ENCODE assay signal across 8 cellular contexts in the genomic region with DNA sequence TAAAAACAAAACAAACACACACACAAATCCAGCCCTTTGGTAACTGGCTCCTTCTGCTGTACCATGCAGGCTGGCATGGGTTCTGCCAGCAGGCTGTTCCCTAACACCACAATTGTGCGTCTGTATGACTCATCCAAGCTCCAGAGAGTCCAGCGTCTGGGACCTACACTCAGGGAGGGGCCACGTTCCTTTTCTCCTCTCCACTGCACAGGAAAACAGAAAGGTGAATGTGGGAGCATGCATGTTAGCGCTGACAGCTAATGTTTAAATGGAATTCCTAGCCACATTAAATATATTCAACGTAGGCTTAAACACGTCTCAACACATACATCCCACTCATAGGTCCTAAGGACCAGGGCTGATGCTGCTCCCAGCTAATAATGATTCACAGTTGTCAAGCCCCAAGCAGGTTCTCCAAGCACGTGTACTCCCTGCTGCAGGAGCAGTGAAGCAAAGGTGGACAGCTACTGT. TPM values are rescaled to one million over a fixed set of nuclear protein-coding genes. Genes with fewer than 3 reads are reported as not detected.
A peak's percentile ranks its signal among the peaks of the same experiment; 100 is the strongest.
DNase-seq lines count a peak whose midpoint lies in the region; ATAC-seq, FAIRE-seq and TF ChIP-seq lines count a peak whose summit lies in the region.

No MANE protein-coding gene starts in this region.

- H3K27ac ChIP-seq in GM23248 (peak overlapping the region; percentile 7; the same call in 1 of the 2 replicates), PC-9 (no peak overlapping the region), endothelial cell of umbilical vein (ENCODE audit: insufficient read depth, low read depth, low read length) (no peak overlapping the region), mucosa of rectum (ENCODE audit: low read depth in 2 of 2, low read length in 2 of 2) (peak overlapping the region; percentile 36 to 72)

- no peaks in the 10 kb centered on the region for H3K27me3 ChIP-seq in GM23248 (replicated peaks; ENCODE audit: insufficient read depth)
- H3K27me3 ChIP-seq in PC-9 (ENCODE audit: insufficient read depth, low read depth), result no peaks in the 10 kb centered on the region
- no peaks in the 10 kb centered on the region for H3K27me3 ChIP-seq in endothelial cell of umbilical vein (ENCODE audit: control insufficient read depth in 2 of 2, insufficient read depth in 2 of 2, low read length in 2 of 2)
- H3K27me3 ChIP-seq in mucosa of rectum (ENCODE audit: control insufficient read depth in 2 of 2, insufficient read depth in 2 of 2, low read length in 2 of 2), result no peaks in the 10 kb centered on the region

- H3F3A ChIP-seq in GM23248 (ENCODE audit: insufficient read depth) (peaks cover 7% of the 10 kb centered on the region), PC-9 (ENCODE audit: insufficient read depth, low read depth) (peaks cover 9% of the 10 kb centered on the region; the same call in 1 of the 2 replicates)

- ATAC-seq in GM19463 (IDR thresholded peaks at IDR 0.05; ENCODE audit: unreplicated experiment) (no peak), GM19452 (IDR thresholded peaks at IDR 0.05; ENCODE audit: unreplicated experiment) (no peak), GM21423 (IDR thresholded peaks at IDR 0.05; ENCODE audit: unreplicated experiment) (no peak)

- H4K20me1 ChIP-seq in GM23248 (ENCODE audit: insufficient read depth) (no peaks in the 10 kb centered on the region), PC-9 (ENCODE audit: insufficient read depth) (no peaks in the 10 kb centered on the region), endothelial cell of umbilical vein (replicated peaks; ENCODE audit: control insufficient read depth, extremely low read depth, insufficient read depth, low read length) (no peaks in the 10 kb centered on the region)

- no peak overlapping the region for H3K4me2 ChIP-seq in GM23248 (ENCODE audit: unreplicated experiment)
- H3K4me2 ChIP-seq in PC-9, result no peak overlapping the region
- H3K4me2 ChIP-seq in endothelial cell of umbilical vein (ENCODE audit: insufficient read depth, low read length), result no peak overlapping the region

- no peak overlapping the region for H3K4me3 ChIP-seq in GM23248
- H3K4me3 ChIP-seq in PC-9, result no peak overlapping the region
- H3K4me3 ChIP-seq in endothelial cell of umbilical vein (replicated peaks in 1 of 3; ENCODE audit: insufficient read depth in 1 of 3, low read depth in 1 of 3, low read length in 3 of 3), result no peak overlapping the region
- H3K4me3 ChIP-seq in mucosa of rectum (ENCODE audit: low read length in 2 of 2), result no peak overlapping the region

- DNase-seq in GM23248 (peak; percentile 95), PC-9 (peak; percentile 61 to 78), endothelial cell of umbilical vein (ENCODE audit: low read depth, low spot score) (peak; percentile 83), NCI-H1048 (lab: John Stamatoyannopoulos, UW) (no peak)

- TF ChIP-seq CTCF in PC-9 (conservative IDR thresholded peaks at IDR 0.05), result peak; percentile 79
- TF ChIP-seq CTCF in endothelial cell of umbilical vein (IDR thresholded peaks at IDR 0.05; ENCODE audit: extremely low read depth in 1 of 2, insufficient read depth in 1 of 2, low read depth in 1 of 2, low read length in 2 of 2), result peak; percentile 74 to 77

- peak; percentile 91 for FAIRE-seq in endothelial cell of umbilical vein (lab: Jason Lieb, UNC)

- H3K79me2 ChIP-seq in GM23248 (ENCODE audit: insufficient read depth) (no peaks in the 10 kb centered on the region), PC-9 (ENCODE audit: low read depth) (no peaks in the 10 kb centered on the region), endothelial cell of umbilical vein (ENCODE audit: control insufficient read depth, insufficient read depth, low read length) (no peaks in the 10 kb centered on the region)

- no peaks in the 10 kb centered on the region for H3K36me3 ChIP-seq in GM23248 (ENCODE audit: low read depth)
- H3K36me3 ChIP-seq in PC-9 (ENCODE audit: low read depth), result no peaks in the 10 kb centered on the region
- peaks cover 0 to 1% of the 10 kb centered on the region in 2 experiments for H3K36me3 ChIP-seq in endothelial cell of umbilical vein (ENCODE audit: control insufficient read depth in 2 of 2, extremely low read depth in 1 of 2, insufficient read depth in 2 of 2, low read length in 2 of 2)
- H3K36me3 ChIP-seq in mucosa of rectum (ENCODE audit: control insufficient read depth in 2 of 2, insufficient read depth in 2 of 2, low read length in 2 of 2), result peaks cover 5 to 16% of the 10 kb centered on the region in 2 donors

- intact Hi-C loops in PC-9 (cut with micrococcal nuclease; ENCODE audit: unreplicated experiment), result loop anchor here (1.0 to 5.0 kb wide), 6 partner anchors 53 to 389 kb away; no protein-coding TSS in a partner anchor
- intact Hi-C loops in endothelial cell of umbilical vein (cut with micrococcal nuclease), result loop anchor here (1.0 kb wide), 3 partner anchors 129 to 190 kb away; no protein-coding TSS in a partner anchor

- H3K4me1 ChIP-seq in GM23248 (ENCODE audit: insufficient read depth) (peaks cover 39% of the 10 kb centered on the region), PC-9 (replicated peaks; ENCODE audit: insufficient read depth) (peaks cover 31% of the 10 kb centered on the region), endothelial cell of umbilical vein (ENCODE audit: control insufficient read depth, extremely low read depth, insufficient read depth, low read length) (peaks cover 14% of the 10 kb centered on the region), mucosa of rectum (ENCODE audit: control insufficient read depth in 2 of 2, insufficient read depth in 2 of 2, low read length in 2 of 2) (peaks cover 27 to 47% of the 10 kb centered on the region in 2 donors)

- in situ Hi-C loops in GM23248 (cut with MboI), result no loop called here

- no peak for TF ChIP-seq POLR2A in endothelial cell of umbilical vein (IDR thresholded peaks at IDR 0.05; ENCODE audit: low read depth, low read length)

- no peaks in the 10 kb centered on the region for H3K9me3 ChIP-seq in GM23248 (ENCODE audit: low read depth)
- H3K9me3 ChIP-seq in PC-9 (ENCODE audit: insufficient read depth, low read depth), result no peaks in the 10 kb centered on the region
- no peaks in the 10 kb centered on the region for H3K9me3 ChIP-seq in endothelial cell of umbilical vein (replicated peaks; ENCODE audit: control insufficient read depth, insufficient read depth, low read length)
- H3K9me3 ChIP-seq in mucosa of rectum (ENCODE audit: control insufficient read depth in 2 of 2, low read length in 2 of 2), result no peaks in the 10 kb centered on the region

- BruUV-seq in PC-9 (replicated peaks; lab: Mats Ljungman, UMichigan) (no TSS peak), endothelial cell of umbilical vein (replicated peaks; lab: Mats Ljungman, UMichigan) (no TSS peak)

- no peaks in the 10 kb centered on the region for H3K9me1 ChIP-seq in endothelial cell of umbilical vein (replicated peaks; ENCODE audit: control insufficient read depth, extremely low read depth, insufficient read depth, low read length)

- no peak overlapping the region for H2AFZ ChIP-seq in GM23248
- no peak overlapping the region for H2AFZ ChIP-seq in PC-9
- no peak overlapping the region for H2AFZ ChIP-seq in endothelial cell of umbilical vein (ENCODE audit: low read depth, low read length)

- H3K9me2 ChIP-seq in GM23248 (ENCODE audit: insufficient read depth) (no peaks in the 10 kb centered on the region), PC-9 (ENCODE audit: insufficient read depth) (no peaks in the 10 kb centered on the region)

- dilution Hi-C loops in endothelial cell of umbilical vein (cut with MboI; ENCODE audit: extremely low pct_ligation_motif_present, low sequenced_read_pairs), result no loop called here

- 30 to 35% methylated on average over 7 of the region's 7 CpGs for WGBS in GM23248 (ENCODE audit: low coverage in 1 of 2, low lambda C conversion rate in 2 of 2, missing lambda C conversion rate in 2 of 2), 2 experiments

- CTCF ChIA-PET in PC-9 (lab: Charles Lee), result interaction anchor here (0.5 to 2.2 kb wide), 10 partner anchors 45 to 686 kb away, joined by 3 to 13 read pairs (median 4); no protein-coding TSS in a partner anchor
- CTCF ChIA-PET in endothelial cell of umbilical vein (lab: Charles Lee), result interaction anchor here (0.5 to 6.1 kb wide), 16 partner anchors 17 to 409 kb away, joined by 3 to 92 read pairs (median 6); partner anchors contain the start of genes MAP1LC3A and TP53INP2

- H3K9ac ChIP-seq in GM23248 (no peak overlapping the region), endothelial cell of umbilical vein (replicated peaks; ENCODE audit: extremely low read depth, insufficient read depth, low read length) (no peak overlapping the region), mucosa of rectum (ENCODE audit: low read depth in 1 of 2, low read length in 2 of 2) (no peak overlapping the region)

- POLR2A ChIA-PET in PC-9 (lab: Charles Lee; ENCODE audit: unreplicated experiment), result interaction anchor here (0.6 to 0.7 kb wide), 5 partner anchors 56 to 694 kb away, joined by 4 to 11 read pairs (median 5); no protein-coding TSS in a partner anchor
- POLR2A ChIA-PET in endothelial cell of umbilical vein (lab: Charles Lee), result no interaction called here

TF ChIP-seq in endothelial cell of umbilical vein, 7 proteins besides CTCF, POLR2A, EP300 and RAD21:
- TF ChIP-seq MYC (IDR thresholded peaks at IDR 0.05; ENCODE audit: low read depth, low read length) (no peak), JUN (IDR thresholded peaks at IDR 0.05; ENCODE audit: borderline replicate concordance, insufficient read depth, insufficient read length, low read depth) (peak; percentile 85), FOS (IDR thresholded peaks at IDR 0.05; ENCODE audit: borderline replicate concordance, insufficient read depth, low read length) (peak; percentile 100), POLR2AphosphoS5 (IDR thresholded peaks at IDR 0.05; ENCODE audit: insufficient read depth, low read depth, low read length) (no peak)

RNA-seq across cellular contexts. Expression of gene MAP1LC3A, which starts 20.7 kb away (rescaled TPM):
- 69.8 and 80.3 TPM in 2 replicates for total RNA-seq in GM23248 (2014; rRNA removed; shearing (Covaris generic))
- 82.5 and 83.1 TPM in 2 replicates for polyA plus RNA-seq in GM23248 (2016; fragmentation: Nextera tagmentation; extraction: Ambion mirVana)
- total RNA-seq in PC-9 (2021), result not detected in 2 replicates
- 32.1 and 32.7 TPM in 2 replicates for total RNA-seq in endothelial cell of umbilical vein
- polyA plus RNA-seq in endothelial cell of umbilical vein, result 39.8 and 54.1 TPM in 2 replicates
- 12.5 and 26.1 TPM in 2 replicates for polyA plus RNA-seq in endothelial cell of umbilical vein (2011; cell fraction: cytosol; rRNA removed)
- 75.2 and 90.4 TPM in 2 replicates for polyA plus RNA-seq in endothelial cell of umbilical vein (2011; cell fraction: nucleus; rRNA removed)
- 23.2 and 47.2 TPM in 2 replicates for polyA plus RNA-seq in endothelial cell of umbilical vein (2012)
- 5.8 and 6.9 TPM in 2 replicates for polyA minus RNA-seq in endothelial cell of umbilical vein
- polyA minus RNA-seq in endothelial cell of umbilical vein (2011; cell fraction: cytosol; rRNA and poly(A)+ RNA removed), result not detected
- 7.1 and 25.6 TPM in 2 replicates for polyA minus RNA-seq in endothelial cell of umbilical vein (2011; cell fraction: nucleus; rRNA and poly(A)+ RNA removed)

Comparison
In these comparisons a context has a peak if more than half of its experiments do, and no peak if none do; other contexts are left out.
1. H3K27ac ChIP-seq: peak in GM23248 (single experiment) and mucosa of rectum (2 of 2); none in PC-9 (single experiment) and endothelial cell of umbilical vein (single experiment).
2. RNA of gene MAP1LC3A, which starts 20.7 kb away (total RNA-seq): 69.8 to 80.3 TPM in GM23248 and 32.1 to 32.7 TPM in endothelial cell of umbilical vein; not detected in PC-9; every median in the first group is over 10 times any median in the second.